Comparison of ENCODE assay signal across 13 cellular contexts in genomic region chr9:112764344-112764743, GRCh38. TPM values are rescaled to one million over a fixed set of nuclear protein-coding genes. Genes with fewer than 3 reads are reported as not detected.
DNase-seq lines count a peak whose midpoint lies in the region; ATAC-seq, FAIRE-seq and TF ChIP-seq lines count a peak whose summit lies in the region.
"Had no signal": no experiment of that assay in that cellular context is flagged by ENCODE, and none has a peak within 500 bp of the region (broad histone marks: within the 10 kb centered on the region; RNA-seq: fewer than 3 reads in every experiment).

No MANE protein-coding gene starts in this region.

- no peak overlapping the region for H4K8ac ChIP-seq in H1 (ENCODE audit: extremely low read depth, insufficient read depth, low read length)

- no peak overlapping the region for H3K4ac ChIP-seq in H1 (replicated peaks; ENCODE audit: insufficient read length, low read depth, low read length)

- no peaks in the 10 kb centered on the region for H3K27me3 ChIP-seq in H1 (replicated peaks in 1 of 4; ENCODE audit: control insufficient read depth in 3 of 4, extremely low read depth in 1 of 4, insufficient read depth in 3 of 4, low read length in 3 of 4)
- H3K27me3 ChIP-seq: BLaER1 treated with 17β-estradiol and CSF1 and Interleukin-3, amounts not matched to agents 10 nM and 100 nM; neutrophil had no signal

- H3K36me3 ChIP-seq in H1 (ENCODE audit: control insufficient read depth in 2 of 4, insufficient read depth in 4 of 4, low read length in 3 of 4) = no peaks in the 10 kb centered on the region
- H3K36me3 ChIP-seq: neutrophil had no signal

- ATAC-seq in naive B cell (ENCODE audit: low read depth in 2 of 2) (no peak), GM18861 (IDR thresholded peaks at IDR 0.05; ENCODE audit: unreplicated experiment) (no peak)

- H3K14ac ChIP-seq in H1 (ENCODE audit: insufficient read length) = no peak overlapping the region

- H2BK15ac ChIP-seq in H1 (ENCODE audit: low read length) = no peak overlapping the region

- H3K4me3 ChIP-seq in H1 (ENCODE audit: extremely low read depth in 1 of 4, insufficient read depth in 2 of 4, low read depth in 3 of 4, low read length in 4 of 4) = no peak overlapping the region
- H3K4me3 ChIP-seq: BLaER1 treated with 17β-estradiol and CSF1 and Interleukin-3, amounts not matched to agents 10 nM and 100 nM had no signal

- H3K4me1 Mint-ChIP-seq in naive B cell = peaks cover 46 to 56% (median 48%) of the 10 kb centered on the region in 3 donors

- no peak overlapping the region for H3K23ac ChIP-seq in H1 (ENCODE audit: insufficient read length)

- no peak overlapping the region for H4K91ac ChIP-seq in H1 (replicated peaks; ENCODE audit: insufficient read length, low read length)

- H3K4me3 Mint-ChIP-seq in naive B cell = peak overlapping the region in 1 of 8 donors; percentile 47
- H3K4me3 Mint-ChIP-seq: activated naive CD8-positive, alpha-beta T cell treated with anti-CD3 and anti-CD28 coated beads for 36 hours had no signal

- peaks cover 1% of the 10 kb centered on the region; the same call in 1 of the 2 replicates for H3K79me1 ChIP-seq in H1 (ENCODE audit: low read depth, low read length)

- no peak overlapping the region for H3K56ac ChIP-seq in H1 (replicated peaks; ENCODE audit: insufficient read length, low read depth, low read length)

- peaks cover 11 to 16% of the 10 kb centered on the region in 2 donors for H3K36me3 Mint-ChIP-seq in naive B cell

- H3K9me3 ChIP-seq in H1 (ENCODE audit: insufficient read depth in 2 of 2, low read depth in 1 of 2, low read length in 1 of 2) = peaks cover 0 to 7% of the 10 kb centered on the region in 2 experiments; a peak in 1 of 4 replicates
- H3K9me3 ChIP-seq: neutrophil had no signal

- H2BK20ac ChIP-seq in H1 (ENCODE audit: low read length) = no peak overlapping the region

- H2BK120ac ChIP-seq in H1 (replicated peaks; ENCODE audit: low read depth, low read length) = no peak overlapping the region

- POLR2A ChIA-PET in H1 (lab: Charles Lee; ENCODE audit: partially characterized antibody) = interaction anchor here (1.1 kb wide), 1 partner anchor 13 kb away, joined by 3 read pairs; no protein-coding TSS in a partner anchor

- peak overlapping the region in 4 of 6 donors; percentile 35 to 74 (median 55) for H3K27ac Mint-ChIP-seq in naive B cell
- H3K27ac Mint-ChIP-seq: activated naive CD8-positive, alpha-beta T cell treated with anti-CD3 and anti-CD28 coated beads for 36 hours had no signal

- FAIRE-seq in H1 (lab: Jason Lieb, UNC) (no peak), urothelium cell line (lab: Jason Lieb, UNC) (no peak)

- no peak overlapping the region for H2AFZ ChIP-seq in H1 (ENCODE audit: low read length)

- H3K4me2 ChIP-seq in H1 (ENCODE audit: insufficient read depth in 1 of 2, low read depth in 2 of 2, low read length in 2 of 2) = 0 out of 4 replicates have a peak overlapping the region, but pooled peaks have one; percentile 6 to 27
- H3K4me2 ChIP-seq: BLaER1 treated with 17β-estradiol and CSF1 and Interleukin-3, amounts not matched to agents 10 nM and 100 nM had no signal

- H3K4me1 ChIP-seq in H1 (replicated peaks in 1 of 4; ENCODE audit: control insufficient read depth in 3 of 4, insufficient read depth in 4 of 4, low read length in 3 of 4) = peaks cover 0 to 7% (median 2%) of the 10 kb centered on the region in 4 experiments; a peak in 3 of 7 replicates

- peak; percentile 48 for DNase-seq in Daoy (ENCODE audit: low read depth)
- DNase-seq in NCI-H226 = peak; percentile 82
- DNase-seq in H1 (ENCODE audit: low read depth in 1 of 2, low spot score in 2 of 2) = no peak
- no peak for DNase-seq in naive B cell
- DNase-seq in urothelium cell line (ENCODE audit: low spot score) = no peak
- DNase-seq in inferior parietal cortex (ENCODE audit: extremely low spot score) = no peak
- no peak for DNase-seq in NCI-H1105 treated with DMSO at 0.1 percent for 48 hours (lab: John Stamatoyannopoulos, UW)
- DNase-seq: activated CD8-positive, alpha-beta memory T cell treated with anti-CD3 and anti-CD28 coated beads for 24 hours; activated naive CD8-positive, alpha-beta T cell treated with anti-CD3 and anti-CD28 coated beads for 36 hours had no signal

- H3K27ac ChIP-seq in H1 (ENCODE audit: low read depth, low read length) = no peak overlapping the region
- H3K27ac ChIP-seq: BLaER1 treated with 17β-estradiol and CSF1 and Interleukin-3, amounts not matched to agents 10 nM and 100 nM; HL-60; neutrophil had no signal

- no peak overlapping the region for H2BK5ac ChIP-seq in H1 (ENCODE audit: low read depth, low read length)

- TF ChIP-seq EP300 in H1 (IDR thresholded peaks at IDR 0.05; ENCODE audit: borderline replicate concordance in 1 of 2, low read depth in 2 of 2, low read length in 2 of 2) = no peak

- CTCF ChIA-PET in H1 (lab: Charles Lee; ENCODE audit: partially characterized antibody) = interaction anchor here (0.9 to 2.4 kb wide), 4 partner anchors 9 to 29 kb away, joined by 3 to 10 read pairs (median 3); no protein-coding TSS in a partner anchor

- H3K23me2 ChIP-seq in H1 (ENCODE audit: low read depth, low read length) = no peaks in the 10 kb centered on the region

- no peak overlapping the region for H3K9ac ChIP-seq in H1 (replicated peaks in 1 of 4; ENCODE audit: extremely low read depth in 1 of 4, low read depth in 3 of 4, low read length in 3 of 4)
- H3K9ac ChIP-seq: BLaER1 treated with 17β-estradiol and CSF1 and Interleukin-3, amounts not matched to agents 10 nM and 100 nM had no signal

- H3K18ac ChIP-seq in H1 (ENCODE audit: extremely low read depth, low read length) = no peak overlapping the region

- no peak overlapping the region for H2BK12ac ChIP-seq in H1 (ENCODE audit: low read depth, low read length)

- no peaks in the 10 kb centered on the region; a peak in 1 of 4 replicates for H3K79me2 ChIP-seq in H1 (ENCODE audit: control insufficient read depth in 1 of 2, insufficient read depth in 2 of 2, low read length in 2 of 2)

- no peaks in the 10 kb centered on the region for H3K27me3 Mint-ChIP-seq in naive B cell
- H3K27me3 Mint-ChIP-seq: activated naive CD8-positive, alpha-beta T cell treated with anti-CD3 and anti-CD28 coated beads for 36 hours had no signal

- no peaks in the 10 kb centered on the region for H4K20me1 ChIP-seq in H1 (replicated peaks in 1 of 2; ENCODE audit: control insufficient read depth in 1 of 2, insufficient read depth in 2 of 2, low read length in 2 of 2)

- 80% methylated on average over 5 of the region's 5 CpGs; no CpG with 5 or more reads in 1 of the 2 experiments for WGBS in H1 (ENCODE audit: extremely low coverage in 1 of 2, insufficient coverage in 1 of 2, insufficient read length in 1 of 2, insufficient replicate concordance in 2 of 2, low coverage in 1 of 2, low lambda C conversion rate in 2 of 2, missing lambda C conversion rate in 1 of 2), 2 experiments

- peaks cover 0 to 9% (median 6%) of the 10 kb centered on the region in 7 donors for H3K9me3 Mint-ChIP-seq in naive B cell

- TF ChIP-seq RAD21 in H1 (IDR thresholded peaks at IDR 0.05 in 1 of 2, conservative IDR thresholded peaks at IDR 0.05 in 1 of 2; ENCODE audit: low read depth in 2 of 2, low read length in 2 of 2) = no peak

- no peak overlapping the region for H4K5ac ChIP-seq in H1 (ENCODE audit: insufficient read length, low read depth, low read length)

- H2AK5ac ChIP-seq in H1 (ENCODE audit: low read depth, low read length) = no peak overlapping the region

- TF ChIP-seq CTCF in H1 (IDR thresholded peaks at IDR 0.05; ENCODE audit: control extremely low read depth in 1 of 3, insufficient read depth in 1 of 3, low read depth in 1 of 3, low read length in 3 of 3) = no peak

- TF ChIP-seq POLR2A in H1 (IDR thresholded peaks at IDR 0.05; ENCODE audit: control extremely low read depth in 1 of 2, low read depth in 2 of 2, low read length in 2 of 2) = no peak

TF ChIP-seq in H1, 55 proteins besides CTCF, POLR2A, EP300 and RAD21 (continues in another document):
- TF ChIP-seq GABPA (IDR thresholded peaks at IDR 0.05; ENCODE audit: borderline replicate concordance, insufficient read depth, low read length) = no peak

RNA-seq across cellular contexts. Expression of gene SNX30, which starts 13.8 kb away (rescaled TPM):
- total RNA-seq in Daoy (2014; rRNA removed; shearing (Covaris generic)) = 15.2 and 17.1 TPM in 2 replicates
- total RNA-seq in H1 (2021; fragmentation: NEBNext Ultra II Directional; extraction: Animal tissue kit (Norgen Biotek cat#: 25700)) = 11.6 and 12.2 TPM in 2 replicates
- 4.0 and 4.3 TPM in 2 replicates for polyA plus RNA-seq in H1 (2011; rRNA removed)
- 5.2 TPM for polyA plus RNA-seq in H1 (2011; cell fraction: cytosol; rRNA removed)
- 4.5 TPM for polyA plus RNA-seq in H1 (2011; cell fraction: nucleus; rRNA removed)
- polyA plus RNA-seq in H1 (2012, experiment 1 of 2) = 5.6 to 8.1 TPM (median 6.8 TPM) in 4 replicates
- polyA plus RNA-seq in H1 (2012, experiment 2 of 2) = 0.41 TPM
- 5.0 TPM for polyA plus RNA-seq in H1 (2013, experiment 1 of 2)
- polyA plus RNA-seq in H1 (2013, experiment 2 of 2) = 4.6 TPM
- polyA minus RNA-seq in H1 (2011; rRNA and poly(A)+ RNA removed) = 12.8 and 15.9 TPM in 2 replicates
- polyA minus RNA-seq in H1 (2011; cell fraction: cytosol; rRNA and poly(A)+ RNA removed) = 9.5 TPM
- polyA minus RNA-seq in H1 (2011; cell fraction: nucleus; rRNA and poly(A)+ RNA removed) = 8.9 TPM
- 1 to 10 TPM; 1.6 to 5.3 (median 4.5) TPM for polyA plus RNA-seq in naive B cell (ENCODE audit: low read depth in 6 of 6)

RNA-seq across cellular contexts. Expression of gene INIP, which starts 46.4 kb away (rescaled TPM):
- total RNA-seq in Daoy (2014; rRNA removed; shearing (Covaris generic)) = 63.7 and 70.5 TPM in 2 replicates
- total RNA-seq in H1 (2021; fragmentation: NEBNext Ultra II Directional; extraction: Animal tissue kit (Norgen Biotek cat#: 25700)) = 16.4 and 18.3 TPM in 2 replicates
- 4.6 and 10.7 TPM in 2 replicates for polyA plus RNA-seq in H1 (2011; rRNA removed)
- 12.0 TPM for polyA plus RNA-seq in H1 (2011; cell fraction: cytosol; rRNA removed)
- polyA plus RNA-seq in H1 (2011; cell fraction: nucleus; rRNA removed) = 3.5 TPM
- polyA plus RNA-seq in H1 (2012, experiment 1 of 2) = 11.9 to 20.1 TPM (median 13.9 TPM) in 4 replicates
- 4.3 TPM for polyA plus RNA-seq in H1 (2012, experiment 2 of 2)
- polyA plus RNA-seq in H1 (2013, experiment 1 of 2) = 8.8 TPM
- polyA plus RNA-seq in H1 (2013, experiment 2 of 2) = 10.3 TPM
- 12.0 and 14.2 TPM in 2 replicates for polyA minus RNA-seq in H1 (2011; rRNA and poly(A)+ RNA removed)
- polyA minus RNA-seq in H1 (2011; cell fraction: cytosol; rRNA and poly(A)+ RNA removed) = 7.2 TPM
- polyA minus RNA-seq in H1 (2011; cell fraction: nucleus; rRNA and poly(A)+ RNA removed) = 7.4 TPM
- 10 to 100 TPM; 25.0 to 44.8 (median 38.2) TPM for polyA plus RNA-seq in naive B cell (ENCODE audit: low read depth in 6 of 6)

Comparison
In these comparisons a context has a peak if more than half of its experiments do, and no peak if none do; other contexts are left out.
1. DNase-seq: peak in Daoy (single experiment) and NCI-H226 (single experiment); none in H1 (0 of 2), naive B cell (single experiment), urothelium cell line (single experiment), inferior parietal cortex (single experiment) and NCI-H1105 treated with DMSO at 0.1 percent for 48 hours (single experiment).